In genomic region chr6:72425003-72425681, GRCh38 we compare ENCODE assay signal across 24 cellular contexts.
DNase-seq lines count a peak whose midpoint lies in the region; ATAC-seq, FAIRE-seq and TF ChIP-seq lines count a peak whose summit lies in the region.
"Had no signal": no experiment of that assay in that cellular context is flagged by ENCODE, and none has a peak within 500 bp of the region (broad histone marks: within the 10 kb centered on the region; RNA-seq: fewer than 3 reads in every experiment).

No MANE protein-coding gene starts in this region.

- no peak overlapping the region for H3K27ac ChIP-seq in foreskin keratinocyte
- H3K27ac ChIP-seq: BLaER1, hepatocyte, KMS-11, pancreas, spleen, upper lobe of left lung had no signal

- TF ChIP-seq CTCF in AG09319 (IDR thresholded peaks at IDR 0.05; ENCODE audit: low read depth, low read length) = no peak
- no peak for TF ChIP-seq CTCF in astrocyte of the cerebellum (IDR thresholded peaks at IDR 0.05; ENCODE audit: low read depth, low read length, missing control alignments)
- TF ChIP-seq CTCF in foreskin keratinocyte (conservative IDR thresholded peaks at IDR 0.05) = no peak
- TF ChIP-seq CTCF in chondrocyte (IDR thresholded peaks at IDR 0.05) = no peak

- intact Hi-C loops in activated T-helper 1 cell treated with anti-CD3 and anti-CD28 coated beads, Interleukin-12 subunit alpha, Interleukin-12 subunit beta, Interleukin-2, Interleukin-4 antibody, amounts not matched to agents 30 ng/mL and 10 ng/mL and 1 ng/mL, durations not matched to agents 14 hours and 24 hours and 36 hours (cut with micrococcal nuclease) = no loop called here
- intact Hi-C loops in left colon (cut with DNase I, micrococcal nuclease) = no loop called here

- H3K36me3 Mint-ChIP-seq in activated T-helper 1 cell treated with anti-CD3 and anti-CD28 coated beads, Interleukin-12 subunit alpha, Interleukin-12 subunit beta, Interleukin-2, Interleukin-4 antibody, amounts not matched to agents 30 ng/mL and 10 ng/mL and 1 ng/mL, durations not matched to agents 14 hours and 24 hours and 36 hours (ENCODE audit: low read depth) = no peaks in the 10 kb centered on the region
- no peaks in the 10 kb centered on the region for H3K36me3 Mint-ChIP-seq in chondrocyte (ENCODE audit: low read depth)
- H3K36me3 Mint-ChIP-seq: activated CD8-positive, alpha-beta memory T cell treated with anti-CD3 and anti-CD28 coated beads, Interleukin-2, amount 10 ng/mL, durations not matched to agents 7 days and 5 days had no signal

- no peaks in the 10 kb centered on the region for H3K9me3 Mint-ChIP-seq in activated T-helper 1 cell treated with anti-CD3 and anti-CD28 coated beads, Interleukin-12 subunit alpha, Interleukin-12 subunit beta, Interleukin-2, Interleukin-4 antibody, amounts not matched to agents 30 ng/mL and 10 ng/mL and 1 ng/mL, durations not matched to agents 14 hours and 24 hours and 36 hours
- H3K9me3 Mint-ChIP-seq in chondrocyte (ENCODE audit: low read depth) = no peaks in the 10 kb centered on the region
- H3K9me3 Mint-ChIP-seq: activated B cell treated with CpG ODN at 0.5 μM for 24 hours had no signal

- no peak overlapping the region for H3K4me3 ChIP-seq in astrocyte of the cerebellum (ENCODE audit: low read depth, low read length)
- H3K4me3 ChIP-seq: BLaER1, hepatocyte, pancreas, spleen, upper lobe of left lung had no signal

- in situ Hi-C loops in astrocyte of the cerebellum (cut with HindIII; ENCODE audit: low sequenced_read_pairs) = no loop called here

- no peaks in the 10 kb centered on the region for H3K4me1 Mint-ChIP-seq in activated T-helper 1 cell treated with anti-CD3 and anti-CD28 coated beads, Interleukin-12 subunit alpha, Interleukin-12 subunit beta, Interleukin-2, Interleukin-4 antibody, amounts not matched to agents 30 ng/mL and 10 ng/mL and 1 ng/mL, durations not matched to agents 14 hours and 24 hours and 36 hours (ENCODE audit: low read depth)
- H3K4me1 Mint-ChIP-seq in chondrocyte (ENCODE audit: low read depth) = peaks cover 5% of the 10 kb centered on the region
- H3K4me1 Mint-ChIP-seq: activated B cell treated with CpG ODN at 0.5 μM for 24 hours; activated CD8-positive, alpha-beta memory T cell treated with anti-CD3 and anti-CD28 coated beads, Interleukin-2, amount 10 ng/mL, durations not matched to agents 7 days and 5 days had no signal

- peak; percentile 67 for ATAC-seq in foreskin keratinocyte
- no peak for ATAC-seq in left colon
- ATAC-seq: activated CD8-positive, alpha-beta memory T cell treated with anti-CD3 and anti-CD28 coated beads, Interleukin-2, amount 10 ng/mL, durations not matched to agents 7 days and 5 days; left cardiac atrium; pancreas had no signal

- DNase-seq in AG09319 (ENCODE audit: extremely low read depth, low read depth) (peak; percentile 74), HTR-8/SVneo (ENCODE audit: insufficient read length, low spot score) (peak; percentile 18), astrocyte of the cerebellum (ENCODE audit: low read depth) (peak; percentile 67), foreskin keratinocyte (peak; percentile 76 to 87), chondrocyte (ENCODE audit: low spot score) (no peak), left colon (no peak), activated gamma-delta T cell (lab: John Stamatoyannopoulos, UW) (no peak)
- DNase-seq in activated T-helper 1 cell treated with anti-CD3 and anti-CD28 coated beads, Interleukin-12 subunit alpha, Interleukin-12 subunit beta, Interleukin-2, Interleukin-4 antibody, amounts not matched to agents 30 ng/mL and 10 ng/mL and 1 ng/mL, durations not matched to agents 14 hours and 24 hours and 36 hours (ENCODE audit: low spot score) = no peak
- DNase-seq: activated B cell treated with CpG ODN at 0.5 μM for 24 hours; activated CD8-positive, alpha-beta memory T cell treated with anti-CD3 and anti-CD28 coated beads, Interleukin-2, amount 10 ng/mL, durations not matched to agents 7 days and 5 days; activated naive CD4-positive, alpha-beta T cell treated with Interleukin-2 at 50 U/mL for 16 hours; central memory CD4-positive, alpha-beta T cell; DMS53; left cardiac atrium; NCI-H1436; NCI-H345; OCI-M1; pancreas; spleen; stimulated activated naive CD4-positive, alpha-beta T cell; upper lobe of left lung had no signal

- peak; percentile 85 for FAIRE-seq in HTR-8/SVneo (lab: Jason Lieb, UNC)
- FAIRE-seq: pancreas had no signal

- no peak overlapping the region for H3K27ac Mint-ChIP-seq in activated T-helper 1 cell treated with anti-CD3 and anti-CD28 coated beads, Interleukin-12 subunit alpha, Interleukin-12 subunit beta, Interleukin-2, Interleukin-4 antibody, amounts not matched to agents 30 ng/mL and 10 ng/mL and 1 ng/mL, durations not matched to agents 14 hours and 24 hours and 36 hours
- H3K27ac Mint-ChIP-seq in chondrocyte (ENCODE audit: unreplicated experiment) = no peak overlapping the region
- H3K27ac Mint-ChIP-seq: activated B cell treated with CpG ODN at 0.5 μM for 24 hours; activated CD8-positive, alpha-beta memory T cell treated with anti-CD3 and anti-CD28 coated beads, Interleukin-2, amount 10 ng/mL, durations not matched to agents 7 days and 5 days had no signal

- H3K27me3 ChIP-seq in foreskin keratinocyte = no peaks in the 10 kb centered on the region
- H3K27me3 ChIP-seq: BLaER1, hepatocyte, pancreas, spleen, upper lobe of left lung had no signal

- no peaks in the 10 kb centered on the region for H3K27me3 Mint-ChIP-seq in activated T-helper 1 cell treated with anti-CD3 and anti-CD28 coated beads, Interleukin-12 subunit alpha, Interleukin-12 subunit beta, Interleukin-2, Interleukin-4 antibody, amounts not matched to agents 30 ng/mL and 10 ng/mL and 1 ng/mL, durations not matched to agents 14 hours and 24 hours and 36 hours (ENCODE audit: insufficient read depth)
- peaks cover 4% of the 10 kb centered on the region for H3K27me3 Mint-ChIP-seq in chondrocyte (ENCODE audit: low read depth)

- peaks cover 31% of the 10 kb centered on the region for H3K4me1 ChIP-seq in foreskin keratinocyte
- H3K4me1 ChIP-seq: BLaER1, pancreas, spleen, upper lobe of left lung had no signal

- no peak overlapping the region for H3K4me3 Mint-ChIP-seq in activated T-helper 1 cell treated with anti-CD3 and anti-CD28 coated beads, Interleukin-12 subunit alpha, Interleukin-12 subunit beta, Interleukin-2, Interleukin-4 antibody, amounts not matched to agents 30 ng/mL and 10 ng/mL and 1 ng/mL, durations not matched to agents 14 hours and 24 hours and 36 hours
- no peak overlapping the region for H3K4me3 Mint-ChIP-seq in chondrocyte (ENCODE audit: unreplicated experiment)
- H3K4me3 Mint-ChIP-seq: activated B cell treated with CpG ODN at 0.5 μM for 24 hours; activated CD8-positive, alpha-beta memory T cell treated with anti-CD3 and anti-CD28 coated beads, Interleukin-2, amount 10 ng/mL, durations not matched to agents 7 days and 5 days had no signal

Comparison
In these comparisons a context has a peak if more than half of its experiments do, and no peak if none do; other contexts are left out.
1. DNase-seq: peak in AG09319 (single experiment), HTR-8/SVneo (single experiment), astrocyte of the cerebellum (single experiment) and foreskin keratinocyte (2 of 2); none in activated T-helper 1 cell treated with anti-CD3 and anti-CD28 coated beads, Interleukin-12 subunit alpha, Interleukin-12 subunit beta, Interleukin-2, Interleukin-4 antibody, amounts not matched to agents 30 ng/mL and 10 ng/mL and 1 ng/mL, durations not matched to agents 14 hours and 24 hours and 36 hours (single experiment), chondrocyte (single experiment), left colon (0 of 2) and activated gamma-delta T cell (single experiment).